1 cellular context compared by ENCODE assay signal in genomic region chr16:88498576-88499208, GRCh38.
A peak's percentile ranks its signal among the peaks of the same experiment; 100 is the strongest.
TF ChIP-seq lines count a peak whose summit lies in the region.

No MANE protein-coding gene starts in this region.

TF ChIP-seq in K562, 482 proteins besides CTCF, POLR2A, EP300 and RAD21 (continued from another document):
- TF ChIP-seq ZNF655 (CRISPR knock-in tag; IDR thresholded peaks at IDR 0.05) = no peak
- no peak for TF ChIP-seq PYGO2 (tag; IDR thresholded peaks at IDR 0.05)
- TF ChIP-seq, protein P1, sequence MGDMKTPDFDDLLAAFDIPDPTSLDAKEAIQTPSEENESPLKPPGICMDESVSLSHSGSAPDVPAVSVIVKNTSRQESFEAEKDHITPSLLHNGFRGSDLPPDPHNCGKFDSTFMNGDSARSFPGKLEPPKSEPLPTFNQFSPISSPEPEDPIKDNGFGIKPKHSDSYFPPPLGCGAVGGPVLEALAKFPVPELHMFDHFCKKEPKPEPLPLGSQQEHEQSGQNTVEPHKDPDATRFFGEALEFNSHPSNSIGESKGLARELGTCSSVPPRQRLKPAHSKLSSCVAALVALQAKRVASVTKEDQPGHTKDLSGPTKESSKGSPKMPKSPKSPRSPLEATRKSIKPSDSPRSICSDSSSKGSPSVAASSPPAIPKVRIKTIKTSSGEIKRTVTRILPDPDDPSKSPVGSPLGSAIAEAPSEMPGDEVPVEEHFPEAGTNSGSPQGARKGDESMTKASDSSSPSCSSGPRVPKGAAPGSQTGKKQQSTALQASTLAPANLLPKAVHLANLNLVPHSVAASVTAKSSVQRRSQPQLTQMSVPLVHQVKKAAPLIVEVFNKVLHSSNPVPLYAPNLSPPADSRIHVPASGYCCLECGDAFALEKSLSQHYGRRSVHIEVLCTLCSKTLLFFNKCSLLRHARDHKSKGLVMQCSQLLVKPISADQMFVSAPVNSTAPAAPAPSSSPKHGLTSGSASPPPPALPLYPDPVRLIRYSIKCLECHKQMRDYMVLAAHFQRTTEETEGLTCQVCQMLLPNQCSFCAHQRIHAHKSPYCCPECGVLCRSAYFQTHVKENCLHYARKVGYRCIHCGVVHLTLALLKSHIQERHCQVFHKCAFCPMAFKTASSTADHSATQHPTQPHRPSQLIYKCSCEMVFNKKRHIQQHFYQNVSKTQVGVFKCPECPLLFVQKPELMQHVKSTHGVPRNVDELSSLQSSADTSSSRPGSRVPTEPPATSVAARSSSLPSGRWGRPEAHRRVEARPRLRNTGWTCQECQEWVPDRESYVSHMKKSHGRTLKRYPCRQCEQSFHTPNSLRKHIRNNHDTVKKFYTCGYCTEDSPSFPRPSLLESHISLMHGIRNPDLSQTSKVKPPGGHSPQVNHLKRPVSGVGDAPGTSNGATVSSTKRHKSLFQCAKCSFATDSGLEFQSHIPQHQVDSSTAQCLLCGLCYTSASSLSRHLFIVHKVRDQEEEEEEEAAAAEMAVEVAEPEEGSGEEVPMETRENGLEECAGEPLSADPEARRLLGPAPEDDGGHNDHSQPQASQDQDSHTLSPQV (IDR thresholded peaks at IDR 0.05) = peak; percentile 61
- no peak for TF ChIP-seq ZNF589 (CRISPR knock-in tag; IDR thresholded peaks at IDR 0.05; ENCODE audit: low read depth)
- peak; percentile 49; the same call in 1 of the 2 replicates for TF ChIP-seq ZBTB7A (IDR thresholded peaks at IDR 0.05; ENCODE audit: borderline replicate concordance, control insufficient read depth, low read depth, low read length)
- TF ChIP-seq TCF7 (IDR thresholded peaks at IDR 0.05; ENCODE audit: borderline replicate concordance) = 0 out of 2 replicates have a peak, but pooled peaks have one; percentile 5
- TF ChIP-seq IRF2 (CRISPR knock-in tag; IDR thresholded peaks at IDR 0.05) = no peak
- TF ChIP-seq CXXC5 (CRISPR knock-in tag; IDR thresholded peaks at IDR 0.05) = peak; percentile 11; the same call in 1 of the 2 replicates
- no peak for TF ChIP-seq JUND (IDR thresholded peaks at IDR 0.05; ENCODE audit: borderline replicate concordance, low read depth, low read length)
- TF ChIP-seq JUND (tag; IDR thresholded peaks at IDR 0.05; ENCODE audit: borderline replicate concordance, low read depth, low read length) = peak; percentile 15; the same call in 1 of the 3 replicates
- TF ChIP-seq POLR2AphosphoS2 (IDR thresholded peaks at IDR 0.05; ENCODE audit: low read length) = no peak
- TF ChIP-seq TCF15 (CRISPR knock-in tag; IDR thresholded peaks at IDR 0.05) = no peak
- TF ChIP-seq PRPF4 (IDR thresholded peaks at IDR 0.05; ENCODE audit: insufficient read depth, low read depth, low read length, poor library complexity, severe bottlenecking) = no peak
- TF ChIP-seq TCF3 (CRISPR knock-in tag; IDR thresholded peaks at IDR 0.05) = peak; percentile 32; the same call in 1 of the 2 replicates
- peak; percentile 3 for TF ChIP-seq ZFX (CRISPR knock-in tag; IDR thresholded peaks at IDR 0.05)
- TF ChIP-seq GATA2 (CRISPR knock-in tag; IDR thresholded peaks at IDR 0.05) = 0 out of 2 replicates have a peak, but pooled peaks have one; percentile 37
- TF ChIP-seq NR2C2 (CRISPR knock-in tag; IDR thresholded peaks at IDR 0.05) = peak; percentile 80
- TF ChIP-seq NR2C2 (tag; IDR thresholded peaks at IDR 0.05) = peak; percentile 79
- TF ChIP-seq CBFA2T3 (IDR thresholded peaks at IDR 0.05) = peak; percentile 43; the same call in 1 of the 2 replicates
- TF ChIP-seq RCOR1 (IDR thresholded peaks at IDR 0.05; ENCODE audit: borderline replicate concordance in 1 of 2, low read depth in 2 of 2, low read length in 2 of 2) = peak in 1 of 2 experiments; percentile 50; a peak in 3 of 4 replicates
- 0 out of 2 replicates have a peak, but pooled peaks have one; percentile 8 for TF ChIP-seq CBFA2T2 (conservative IDR thresholded peaks at IDR 0.05)
- TF ChIP-seq RBM22 (IDR thresholded peaks at IDR 0.05; ENCODE audit: low read depth, low read length, poor library complexity, severe bottlenecking) = peak; percentile 33
- no peak for TF ChIP-seq BCL6 (CRISPR knock-in tag; IDR thresholded peaks at IDR 0.05)
- TF ChIP-seq CBX2 (IDR thresholded peaks at IDR 0.05; ENCODE audit: insufficient read depth, low read length, poor library complexity, severe bottlenecking) = no peak
- no peak for TF ChIP-seq ZNF224 (CRISPR knock-in tag; IDR thresholded peaks at IDR 0.05)
